Comparison of ENCODE assay signal across 18 cellular contexts in genomic region chr1:90502194-90502593, GRCh38.
"Had no signal": no experiment of that assay in that cellular context is flagged by ENCODE, and none has a peak within 500 bp of the region (broad histone marks: within the 10 kb centered on the region; RNA-seq: fewer than 3 reads in every experiment).

No MANE protein-coding gene starts in this region.

- H3K27ac ChIP-seq: coronary artery, hepatocyte, ovary had no signal

- H3K36me3 ChIP-seq: ovary had no signal

- H3K4me3 ChIP-seq: coronary artery, hepatocyte, mucosa of descending colon, ovary, smooth muscle cell had no signal

- H3K9me3 ChIP-seq: mucosa of descending colon, ovary had no signal

- H3K27ac Mint-ChIP-seq: naive thymus-derived CD8-positive, alpha-beta T cell; progenitor cell of endocrine pancreas had no signal

- DNase-seq: effector CD4-positive, alpha-beta T cell; foreskin melanocyte; head of caudate nucleus; kidney glomerular epithelial cell; mammary epithelial cell; naive thymus-derived CD8-positive, alpha-beta T cell; nucleus accumbens; ovary; right cardiac atrium; stimulated activated CD4-positive, alpha-beta T cell treated with anti-CD3 and anti-CD28 coated beads, Interleukin-2, amount 100 ng/mL, for 48 hours; stimulated activated naive CD4-positive, alpha-beta T cell treated with Interleukin-2 at 50 U/mL for 16 hours; trophoblast cell had no signal

- H3K27me3 ChIP-seq: hepatocyte, ovary had no signal

- H3K36me3 Mint-ChIP-seq: naive thymus-derived CD8-positive, alpha-beta T cell had no signal

- H3K4me1 Mint-ChIP-seq: naive thymus-derived CD8-positive, alpha-beta T cell had no signal

- H3K4me3 Mint-ChIP-seq: naive thymus-derived CD8-positive, alpha-beta T cell had no signal

- ATAC-seq: left lobe of liver; naive thymus-derived CD8-positive, alpha-beta T cell; right cardiac atrium had no signal

- H3K9me3 Mint-ChIP-seq: naive thymus-derived CD8-positive, alpha-beta T cell had no signal

- H3K27me3 Mint-ChIP-seq: progenitor cell of endocrine pancreas had no signal
